Comparison of ENCODE assay signal across 8 cellular contexts in genomic region chr15:77420610-77421369, GRCh38. TPM values are rescaled to one million over a fixed set of nuclear protein-coding genes. Genes with fewer than 3 reads are reported as not detected.
DNase-seq lines count a peak whose midpoint lies in the region; ATAC-seq and TF ChIP-seq lines count a peak whose summit lies in the region.

Gene HMG20A, plus strand, starts transcription at chr15:77420888. Its CDS starts 37,520 bp downstream, at chr15:77458408.

- intact Hi-C loops in naive thymus-derived CD4-positive, alpha-beta T cell (cut with micrococcal nuclease): loop anchor here (1.0 to 5.0 kb wide), 14 partner anchors 10 to 1968 kb away; partner anchors contain the start of genes RCN2 (in 2 of the 2), IDH3A (in 1 of the 2), IMP3 (in 1 of the 2) and PSTPIP1 (in 1 of the 2)

- peak within 1 kb of the TSS; percentile 86 for H3K27ac ChIP-seq in naive thymus-derived CD4-positive, alpha-beta T cell (ENCODE audit: low read depth, low read length)

- DNase-seq in DMS 273 treated with DMSO at 0.1 percent for 48 hours (lab: John Stamatoyannopoulos, UW): peak; percentile 83
- peak; percentile 87 for DNase-seq in RKO (ENCODE audit: low spot score)
- DNase-seq in activated T-helper 1 cell treated with Interleukin-2 at 50 U/mL for 16 hours (ENCODE audit: low read depth): peak; percentile 31
- DNase-seq in fibroblast of gingiva (ENCODE audit: low read depth): peak; percentile 90
- DNase-seq in naive thymus-derived CD4-positive, alpha-beta T cell: peak in 3 of 9 donors; percentile 29 to 66 (median 58)
- DNase-seq in stimulated activated naive CD4-positive, alpha-beta T cell treated with Interleukin-2 at 50 U/mL for 16 hours (lab: John Stamatoyannopoulos, UW): peak; percentile 65

- H3K27ac Mint-ChIP-seq in naive thymus-derived CD4-positive, alpha-beta T cell: peak within 1 kb of the TSS; percentile 91 to 98 (median 97)

- H3K9me3 Mint-ChIP-seq in naive thymus-derived CD4-positive, alpha-beta T cell: no peaks in the 10 kb centered on the region

- peak within 1 kb of the TSS; percentile 91 to 99 (median 98) for H3K4me3 Mint-ChIP-seq in naive thymus-derived CD4-positive, alpha-beta T cell

- TF ChIP-seq EP300 in Ishikawa (IDR thresholded peaks at IDR 0.05; ENCODE audit: borderline replicate concordance): no peak

- H3K27me3 ChIP-seq in naive thymus-derived CD4-positive, alpha-beta T cell (ENCODE audit: control insufficient read depth in 2 of 2, insufficient read depth in 2 of 2, low read length in 2 of 2): no peaks in the 10 kb centered on the region

- POLR2A ChIA-PET in naive thymus-derived CD4-positive, alpha-beta T cell (lab: Charles Lee): interaction anchor here (0.7 to 1.9 kb wide), 7 partner anchors 19 to 493 kb away, joined by 3 to 8 read pairs (median 3); partner anchors contain the start of gene PSTPIP1

- TF ChIP-seq RAD21 in Ishikawa (IDR thresholded peaks at IDR 0.05; ENCODE audit: low read depth): no peak

- peaks cover 5 to 12% of the 10 kb centered on the region in 2 donors for H3K4me1 ChIP-seq in naive thymus-derived CD4-positive, alpha-beta T cell (ENCODE audit: control insufficient read depth in 2 of 2, insufficient read depth in 2 of 2, low read length in 2 of 2)

- no peaks in the 10 kb centered on the region for H3K9me3 ChIP-seq in naive thymus-derived CD4-positive, alpha-beta T cell (ENCODE audit: control insufficient read depth in 2 of 3, low read length in 3 of 3)

- CTCF ChIA-PET in naive thymus-derived CD4-positive, alpha-beta T cell (lab: Charles Lee): interaction anchor here (1.1 kb wide), 2 partner anchors 72 to 123 kb away, joined by 3 read pairs; no protein-coding TSS in a partner anchor

- H3K36me3 Mint-ChIP-seq in naive thymus-derived CD4-positive, alpha-beta T cell: peaks cover 0 to 3% (median 0%) of the 10 kb centered on the region in 5 donors

- H3K36me3 ChIP-seq in naive thymus-derived CD4-positive, alpha-beta T cell (ENCODE audit: control insufficient read depth in 2 of 3, insufficient read depth in 3 of 3, low read length in 3 of 3): peaks cover 0 to 3% (median 0%) of the 10 kb centered on the region in 3 experiments

- H3K4me1 Mint-ChIP-seq in naive thymus-derived CD4-positive, alpha-beta T cell: peaks cover 23 to 58% (median 55%) of the 10 kb centered on the region in 7 donors

- H3K27me3 Mint-ChIP-seq in naive thymus-derived CD4-positive, alpha-beta T cell: peaks cover 0 to 4% (median 0%) of the 10 kb centered on the region in 5 donors

- peak; percentile 37 for ATAC-seq in GM21529 (IDR thresholded peaks at IDR 0.05; ENCODE audit: unreplicated experiment)
- ATAC-seq in naive thymus-derived CD4-positive, alpha-beta T cell: peak; percentile 64

- peak within 1 kb of the TSS; percentile 74 for H3K4me3 ChIP-seq in naive thymus-derived CD4-positive, alpha-beta T cell (ENCODE audit: low read length)

TF ChIP-seq in Ishikawa, 13 proteins besides CTCF, POLR2A, EP300 and RAD21:
- TF ChIP-seq CEBPB (IDR thresholded peaks at IDR 0.05) (peak; percentile 95), FOXM1 (IDR thresholded peaks at IDR 0.05; ENCODE audit: borderline replicate concordance, low read depth) (no peak), CREB1 (IDR thresholded peaks at IDR 0.05; ENCODE audit: low read depth) (peak; percentile 72), REST (IDR thresholded peaks at IDR 0.05; ENCODE audit: low read depth) (0 out of 2 replicates have a peak, but pooled peaks have one; percentile 5), MAX (IDR thresholded peaks at IDR 0.05) (peak; percentile 17; the same call in 1 of the 2 replicates), YY1 (IDR thresholded peaks at IDR 0.05; ENCODE audit: low read depth) (0 out of 2 replicates have a peak, but pooled peaks have one; percentile 47), NFIC (IDR thresholded peaks at IDR 0.05) (no peak), ZBTB7A (IDR thresholded peaks at IDR 0.05; ENCODE audit: low read depth) (peak; percentile 96), TEAD4 (IDR thresholded peaks at IDR 0.05) (no peak), USF1 (IDR thresholded peaks at IDR 0.05) (no peak), TAF1 (IDR thresholded peaks at IDR 0.05; ENCODE audit: low read depth) (peak; percentile 80), TCF12 (IDR thresholded peaks at IDR 0.05; ENCODE audit: low read depth) (no peak), EGR1 (IDR thresholded peaks at IDR 0.05) (no peak)

RNA-seq across cellular contexts. Expression of gene HMG20A, which starts in this region (rescaled TPM):
- 10 to 100 TPM; 35.7 to 61.1 (median 52.1) TPM for total RNA-seq in naive thymus-derived CD4-positive, alpha-beta T cell
- polyA plus RNA-seq in naive thymus-derived CD4-positive, alpha-beta T cell: 10 to 100 TPM; 26.9 to 35.2 TPM
